In the genomic region with DNA sequence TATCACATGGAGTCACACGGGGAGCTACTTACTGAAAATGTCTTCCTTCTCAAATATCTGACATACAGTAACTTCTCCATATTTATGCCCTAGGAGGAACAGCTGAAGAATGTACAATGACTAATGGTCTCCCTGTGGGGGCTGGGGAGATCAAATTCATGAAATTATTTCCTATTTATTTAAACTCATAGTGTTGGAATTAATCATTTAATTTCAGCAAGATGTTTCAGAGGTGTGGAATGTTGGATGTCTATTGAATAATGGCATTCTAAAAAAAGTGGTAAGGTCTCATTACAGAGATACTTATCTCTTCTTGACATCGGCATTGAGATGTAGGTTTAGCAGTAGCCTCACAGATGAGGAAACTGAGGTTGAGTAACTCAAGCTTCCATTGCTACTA, we compare ENCODE assay signal across 15 cellular contexts.
DNase-seq lines count a peak whose midpoint lies in the region; ATAC-seq and TF ChIP-seq lines count a peak whose summit lies in the region.
"Had no signal": no experiment of that assay in that cellular context is flagged by ENCODE, and none has a peak within 500 bp of the region (broad histone marks: within the 10 kb centered on the region; RNA-seq: fewer than 3 reads in every experiment).

No MANE protein-coding gene starts in this region.

- no peak overlapping the region for H3K27ac Mint-ChIP-seq in WTC11
- H3K27ac Mint-ChIP-seq: activated CD4-positive, alpha-beta memory T cell treated with anti-CD3 and anti-CD28 coated beads for 36 hours; activated T-helper 17 cell treated with anti-CD3 and anti-CD28 coated beads, Interleukin-2, amount 50 U/mL, for 72 hours had no signal

- H3K27ac ChIP-seq in lower lobe of right lung: no peak overlapping the region
- H3K27ac ChIP-seq: left ventricle myocardium inferior, upper lobe of right lung had no signal

- TF ChIP-seq CTCF in AG04449 (IDR thresholded peaks at IDR 0.05; ENCODE audit: insufficient read depth, low read length, missing control alignments): no peak
- no peak for TF ChIP-seq CTCF in WTC11 (IDR thresholded peaks at IDR 0.05)
- TF ChIP-seq CTCF in lower lobe of right lung (IDR thresholded peaks at IDR 0.05): no peak

- ATAC-seq in WTC11 (no peak), GM21528 (IDR thresholded peaks at IDR 0.05; ENCODE audit: low FRiP score, unreplicated experiment) (no peak), lower lobe of right lung (no peak)
- ATAC-seq: activated T-helper 17 cell treated with anti-CD3 and anti-CD28 coated beads, Interleukin-2, amount 50 U/mL, for 72 hours; stimulated activated naive CD8-positive, alpha-beta T cell treated with anti-CD3 and anti-CD28 coated beads, Interleukin-15, Interleukin-2, amounts not matched to agents 100 U/mL and 50 U/mL, for 24 hours; upper lobe of right lung had no signal

- H3K27me3 Mint-ChIP-seq in WTC11 (ENCODE audit: low read depth): no peaks in the 10 kb centered on the region
- H3K27me3 Mint-ChIP-seq: activated CD4-positive, alpha-beta memory T cell treated with anti-CD3 and anti-CD28 coated beads for 36 hours; activated T-helper 17 cell treated with anti-CD3 and anti-CD28 coated beads, Interleukin-2, amount 50 U/mL, for 72 hours had no signal

- H3K4me3 ChIP-seq in AG04449 (ENCODE audit: low read depth, low read length): no peak overlapping the region
- H3K4me3 ChIP-seq in lower lobe of right lung: no peak overlapping the region
- H3K4me3 ChIP-seq: left ventricle myocardium inferior, upper lobe of right lung had no signal

- intact Hi-C loops in lower lobe of right lung (cut with DNase I): no loop called here

- H3K9me3 ChIP-seq in lower lobe of right lung: no peaks in the 10 kb centered on the region
- H3K9me3 ChIP-seq: left ventricle myocardium inferior, upper lobe of right lung had no signal

- H3K36me3 ChIP-seq in lower lobe of right lung: no peaks in the 10 kb centered on the region
- H3K36me3 ChIP-seq: left ventricle myocardium inferior, upper lobe of right lung had no signal

- no peaks in the 10 kb centered on the region for H3K27me3 ChIP-seq in lower lobe of right lung (ENCODE audit: low read depth)
- H3K27me3 ChIP-seq: upper lobe of right lung had no signal

- H3K4me1 ChIP-seq in lower lobe of right lung: no peaks in the 10 kb centered on the region
- H3K4me1 ChIP-seq: left ventricle myocardium inferior, upper lobe of right lung had no signal

- peaks cover under 1% of the 10 kb centered on the region; the same call in 1 of the 2 replicates for H3K9me3 Mint-ChIP-seq in WTC11

- CTCF ChIA-PET in AG04449 (lab: Yijun Ruan, JAX) (interaction anchor here (1.0 to 1.2 kb wide), 2 partner anchors 933 to 1022 kb away, joined by 3 to 4 read pairs; no protein-coding TSS in a partner anchor), WTC11 (lab: Charles Lee) (no interaction called here)

- no peak overlapping the region for H3K4me3 Mint-ChIP-seq in WTC11
- H3K4me3 Mint-ChIP-seq: activated CD4-positive, alpha-beta memory T cell treated with anti-CD3 and anti-CD28 coated beads for 36 hours; activated T-helper 17 cell treated with anti-CD3 and anti-CD28 coated beads, Interleukin-2, amount 50 U/mL, for 72 hours had no signal

- H3K4me1 Mint-ChIP-seq in WTC11: peaks cover 15% of the 10 kb centered on the region
- H3K4me1 Mint-ChIP-seq: activated T-helper 17 cell treated with anti-CD3 and anti-CD28 coated beads, Interleukin-2, amount 50 U/mL, for 72 hours had no signal

- H3K36me3 Mint-ChIP-seq in WTC11: no peaks in the 10 kb centered on the region
- H3K36me3 Mint-ChIP-seq: activated CD4-positive, alpha-beta memory T cell treated with anti-CD3 and anti-CD28 coated beads for 36 hours had no signal

- DNase-seq in AG04449 (ENCODE audit: low read depth, low spot score) (peak; percentile 74), HS-5 (ENCODE audit: low read depth) (peak; percentile 70), astrocyte of the hippocampus (ENCODE audit: low read depth, low spot score) (peak; percentile 44), glomerular visceral epithelial cell (ENCODE audit: extremely low spot score) (peak; percentile 38), WTC11 (ENCODE audit: low spot score) (no peak), NCI-H2171 (lab: John Stamatoyannopoulos, UW) (no peak), lower lobe of right lung (no peak)
- DNase-seq: activated CD4-positive, alpha-beta memory T cell treated with anti-CD3 and anti-CD28 coated beads for 36 hours; KBM-7; left ventricle myocardium inferior; NCI-H146; stimulated activated naive CD8-positive, alpha-beta T cell treated with anti-CD3 and anti-CD28 coated beads, Interleukin-15, Interleukin-2, amounts not matched to agents 100 U/mL and 50 U/mL, for 24 hours; upper lobe of right lung had no signal

- POLR2A ChIA-PET in AG04449 (lab: Yijun Ruan, JAX) (interaction anchor here (0.6 to 1.6 kb wide), 5 partner anchors 17 to 330 kb away, joined by 3 to 5 read pairs (median 3); no protein-coding TSS in a partner anchor), WTC11 (lab: Charles Lee) (no interaction called here)

TF ChIP-seq in WTC11, 78 proteins besides CTCF, POLR2A, EP300 and RAD21:
- TF ChIP-seq, protein P1, sequence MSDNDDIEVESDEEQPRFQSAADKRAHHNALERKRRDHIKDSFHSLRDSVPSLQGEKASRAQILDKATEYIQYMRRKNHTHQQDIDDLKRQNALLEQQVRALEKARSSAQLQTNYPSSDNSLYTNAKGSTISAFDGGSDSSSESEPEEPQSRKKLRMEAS (CRISPR knock-in tag; IDR thresholded peaks at IDR 0.05): no peak
- TF ChIP-seq RELA (CRISPR knock-in tag; IDR thresholded peaks at IDR 0.05; ENCODE audit: borderline replicate concordance): no peak
- no peak for TF ChIP-seq ATF1 (CRISPR knock-in tag; IDR thresholded peaks at IDR 0.05)

Comparison
In these comparisons a context has a peak if more than half of its experiments do, and no peak if none do; other contexts are left out.
1. DNase-seq: peak in AG04449 (single experiment), HS-5 (single experiment), astrocyte of the hippocampus (single experiment) and glomerular visceral epithelial cell (single experiment); none in WTC11 (single experiment), NCI-H2171 (single experiment) and lower lobe of right lung (single experiment).